8 cellular contexts compared by ENCODE assay signal in genomic region chr2:128317186-128317897, GRCh38. TPM values are rescaled to one million over a fixed set of nuclear protein-coding genes. Genes with fewer than 3 reads are reported as not detected.
DNase-seq lines count a peak whose midpoint lies in the region; ATAC-seq and TF ChIP-seq lines count a peak whose summit lies in the region.

No MANE protein-coding gene starts in this region.

- peaks cover 25% of the 10 kb centered on the region for H3K9me1 ChIP-seq in IMR-90 (ENCODE audit: insufficient read depth, low read length)

- DNase-seq in GM10266 (ENCODE audit: extremely low spot score) (peak; percentile 72), IMR-90 (no peak), fibroblast of the aortic adventitia (ENCODE audit: low read depth) (no peak), osteocyte (ENCODE audit: extremely low spot score, unreplicated experiment) (peak; percentile 81), AML-193 (lab: John Stamatoyannopoulos, UW) (no peak)
- peak; percentile 43 for DNase-seq in activated CD4-positive, alpha-beta T cell treated with anti-CD3 and anti-CD28 coated beads, Interleukin-2, amount 10 ng/mL, durations not matched to agents 7 days and 5 days

- H3K56ac ChIP-seq in IMR-90 (ENCODE audit: extremely low read depth, insufficient read depth, low read length) = peak overlapping the region; percentile 43

- CTCF ChIA-PET in IMR-90 (lab: Yijun Ruan, JAX) = interaction anchor here (0.8 to 1.2 kb wide), 3 partner anchors 10 to 138 kb away, joined by 3 to 5 read pairs (median 4); no protein-coding TSS in a partner anchor
- CTCF ChIA-PET in activated CD4-positive, alpha-beta T cell treated with anti-CD3 and anti-CD28 coated beads, Interleukin-2, amount 10 ng/mL, durations not matched to agents 7 days and 5 days (lab: Charles Lee) = no interaction called here

- peak overlapping the region; percentile 47; the same call in 1 of the 2 replicates for H3K18ac ChIP-seq in IMR-90 (ENCODE audit: low read depth, low read length)

- peak overlapping the region; percentile 92 for H2AK9ac ChIP-seq in IMR-90 (replicated peaks; ENCODE audit: low read depth, low read length, poor library complexity)

- H2BK15ac ChIP-seq in IMR-90 (ENCODE audit: low read depth, low read length) = no peak overlapping the region

- peak overlapping the region; percentile 31 for H2BK5ac ChIP-seq in IMR-90 (ENCODE audit: low read depth, low read length, poor library complexity, severe bottlenecking)

- H3K4me3 ChIP-seq in IMR-90 (ENCODE audit: insufficient read depth, low read depth, low read length) = peak overlapping the region; percentile 86
- peak overlapping the region; percentile 76 for H3K4me3 ChIP-seq in fibroblast of the aortic adventitia (ENCODE audit: low read depth, low read length)

- no peak overlapping the region for H2BK20ac ChIP-seq in IMR-90 (ENCODE audit: low read depth, low read length)

- H2BK120ac ChIP-seq in IMR-90 (ENCODE audit: low read depth, low read length) = peak overlapping the region; percentile 10; the same call in 1 of the 2 replicates

- POLR2A ChIA-PET in IMR-90 (lab: Charles Lee; ENCODE audit: unreplicated experiment) = interaction anchor here (0.6 kb wide), 1 partner anchor 15 kb away, joined by 5 read pairs; no protein-coding TSS in a partner anchor
- POLR2A ChIA-PET in activated CD4-positive, alpha-beta T cell treated with anti-CD3 and anti-CD28 coated beads, Interleukin-2, amount 10 ng/mL, durations not matched to agents 7 days and 5 days (lab: Charles Lee) = no interaction called here

- TF ChIP-seq RAD21 in IMR-90 (IDR thresholded peaks at IDR 0.05; ENCODE audit: low read length) = no peak

- H3K4me3 Mint-ChIP-seq in activated CD4-positive, alpha-beta T cell treated with anti-CD3 and anti-CD28 coated beads, Interleukin-2, amount 10 ng/mL, durations not matched to agents 7 days and 5 days = peak overlapping the region; percentile 83
- peak overlapping the region; percentile 87 for H3K4me3 Mint-ChIP-seq in osteocyte (ENCODE audit: unreplicated experiment)

- peaks cover 27% of the 10 kb centered on the region for H3K4me1 Mint-ChIP-seq in activated CD4-positive, alpha-beta T cell treated with anti-CD3 and anti-CD28 coated beads, Interleukin-2, amount 10 ng/mL, durations not matched to agents 7 days and 5 days
- H3K4me1 Mint-ChIP-seq in osteocyte (ENCODE audit: unreplicated experiment) = peaks cover 51% of the 10 kb centered on the region

- dilution Hi-C loops in IMR-90 (cut with HindIII; ENCODE audit: low sequenced_read_pairs, unreplicated experiment) = no loop called here

- TF ChIP-seq CTCF in GM10266 (IDR thresholded peaks at IDR 0.05; ENCODE audit: control insufficient read depth, insufficient read depth, low read depth, missing control alignments) (no peak), IMR-90 (conservative IDR thresholded peaks at IDR 0.05; ENCODE audit: low read depth, low read length) (no peak), fibroblast of the aortic adventitia (IDR thresholded peaks at IDR 0.05; ENCODE audit: insufficient read depth, low read length) (no peak), osteocyte (IDR thresholded peaks at IDR 0.05) (no peak)

- 0% methylated on average over 6 of the region's 34 CpGs; no CpG with 5 or more reads in 1 of the 2 experiments for WGBS in IMR-90 (ENCODE audit: extremely low coverage in 2 of 2, insufficient read length in 1 of 2), 2 experiments

- peak overlapping the region; percentile 44 for H3K4ac ChIP-seq in IMR-90 (ENCODE audit: low read depth, low read length)

- no peak overlapping the region; the same call in 1 of the 2 replicates for H4K5ac ChIP-seq in IMR-90 (ENCODE audit: low read depth, low read length)

- in situ Hi-C loops in IMR-90 (cut with MboI; ENCODE audit: low sequenced_read_pairs) = loop anchor here (25.0 kb wide), 1 partner anchor 430 kb away; the partner anchor contains the start of gene AMMECR1L

- peaks cover 29% of the 10 kb centered on the region for H3K4me1 ChIP-seq in IMR-90 (ENCODE audit: control insufficient read depth, insufficient read depth, low read length)

- ATAC-seq in GM21526 (IDR thresholded peaks at IDR 0.05; ENCODE audit: low FRiP score, unreplicated experiment) (peak; percentile 44), IMR-90 (ENCODE audit: low read depth) (no peak), GM18519 (IDR thresholded peaks at IDR 0.05; ENCODE audit: low FRiP score, unreplicated experiment) (no peak)

- intact Hi-C loops in IMR-90 (cut with micrococcal nuclease) = loop anchor here (10.0 kb wide), 1 partner anchor 253 kb away; no protein-coding TSS in a partner anchor

- H3K23ac ChIP-seq in IMR-90 (ENCODE audit: low read depth, low read length) = peak overlapping the region; percentile 67

- peak overlapping the region in 1 of 2 experiments; percentile 16; a peak in 1 of 4 replicates for H4K8ac ChIP-seq in IMR-90 (ENCODE audit: low read depth in 2 of 2, low read length in 2 of 2)

- H3K27ac Mint-ChIP-seq in activated CD4-positive, alpha-beta T cell treated with anti-CD3 and anti-CD28 coated beads, Interleukin-2, amount 10 ng/mL, durations not matched to agents 7 days and 5 days = no peak overlapping the region
- H3K27ac Mint-ChIP-seq in osteocyte (ENCODE audit: unreplicated experiment) = peak overlapping the region; percentile 54

- H3K27ac ChIP-seq in IMR-90 (ENCODE audit: insufficient read depth, low read length) = peak overlapping the region; percentile 63

- peaks cover 4 to 50% of the 10 kb centered on the region in 2 experiments; a peak in 3 of 4 replicates for H3K79me1 ChIP-seq in IMR-90 (ENCODE audit: low read depth in 1 of 2, low read length in 2 of 2)

- H4K91ac ChIP-seq in IMR-90 (ENCODE audit: insufficient read depth, low read depth, low read length) = peak overlapping the region; percentile 32; the same call in 1 of the 2 replicates

- H3K27me3 ChIP-seq in IMR-90 (ENCODE audit: control insufficient read depth, insufficient read depth, low read length) = no peaks in the 10 kb centered on the region

- H3K36me3 Mint-ChIP-seq in activated CD4-positive, alpha-beta T cell treated with anti-CD3 and anti-CD28 coated beads, Interleukin-2, amount 10 ng/mL, durations not matched to agents 7 days and 5 days (ENCODE audit: low read depth) = no peaks in the 10 kb centered on the region
- peaks cover 7% of the 10 kb centered on the region for H3K36me3 Mint-ChIP-seq in osteocyte (ENCODE audit: unreplicated experiment)

- H3K9me3 Mint-ChIP-seq in activated CD4-positive, alpha-beta T cell treated with anti-CD3 and anti-CD28 coated beads, Interleukin-2, amount 10 ng/mL, durations not matched to agents 7 days and 5 days = no peaks in the 10 kb centered on the region
- no peaks in the 10 kb centered on the region for H3K9me3 Mint-ChIP-seq in osteocyte (ENCODE audit: unreplicated experiment)

- peaks cover 55% of the 10 kb centered on the region for H4K20me1 ChIP-seq in IMR-90 (ENCODE audit: insufficient read depth, low read length)

- peaks cover 27% of the 10 kb centered on the region for H3K36me3 ChIP-seq in IMR-90 (ENCODE audit: control insufficient read depth, insufficient read depth, low read length)

- peak overlapping the region; percentile 52 for H2AK5ac ChIP-seq in IMR-90 (ENCODE audit: low read depth, low read length)

- peak overlapping the region; percentile 72 for H2AFZ ChIP-seq in IMR-90 (replicated peaks; ENCODE audit: low read length, poor library complexity)

- peaks cover 3% of the 10 kb centered on the region for H3K27me3 Mint-ChIP-seq in activated CD4-positive, alpha-beta T cell treated with anti-CD3 and anti-CD28 coated beads, Interleukin-2, amount 10 ng/mL, durations not matched to agents 7 days and 5 days
- no peaks in the 10 kb centered on the region for H3K27me3 Mint-ChIP-seq in osteocyte (ENCODE audit: unreplicated experiment)

- no peaks in the 10 kb centered on the region for H3K9me3 ChIP-seq in IMR-90 (ENCODE audit: control insufficient read depth, insufficient read depth, low read length)

- peak overlapping the region; percentile 76 for H3K4me2 ChIP-seq in IMR-90 (ENCODE audit: low read depth, low read length)

- BruUV-seq in IMR-90 (replicated peaks; lab: Mats Ljungman, UMichigan) = no TSS peak

- H3K14ac ChIP-seq in IMR-90 (replicated peaks; ENCODE audit: low read depth, low read length) = peak overlapping the region; percentile 81

- no peak for TF ChIP-seq POLR2A in IMR-90 (IDR thresholded peaks at IDR 0.05; ENCODE audit: low read depth, low read length)

- peak overlapping the region; percentile 80 for H3K9ac ChIP-seq in IMR-90 (ENCODE audit: low read depth, low read length)

TF ChIP-seq in IMR-90, 13 proteins besides CTCF, POLR2A, EP300 and RAD21:
- TF ChIP-seq NFE2L2 (IDR thresholded peaks at IDR 0.05; ENCODE audit: low read depth, low read length) = no peak
- 0 out of 2 replicates have a peak, but pooled peaks have one; percentile 12 for TF ChIP-seq MXI1 (IDR thresholded peaks at IDR 0.05; ENCODE audit: borderline replicate concordance, low read depth, low read length)
- TF ChIP-seq USF2 (IDR thresholded peaks at IDR 0.05; ENCODE audit: low read depth, low read length) = no peak
- no peak for TF ChIP-seq BHLHE40 (IDR thresholded peaks at IDR 0.05; ENCODE audit: low read depth, low read length)
- no peak for TF ChIP-seq MAZ (IDR thresholded peaks at IDR 0.05; ENCODE audit: borderline replicate concordance, low read depth, low read length)
- TF ChIP-seq RCOR1 (IDR thresholded peaks at IDR 0.05; ENCODE audit: insufficient replicate concordance, low read length) = no peak

RNA-seq across cellular contexts. Expression of gene HS6ST1, which starts 1.3 kb away (rescaled TPM):
- 29.7 and 29.9 TPM in 2 replicates for total RNA-seq in IMR-90 (2012; rRNA removed)
- 36.9 and 39.7 TPM in 2 replicates for polyA plus RNA-seq in IMR-90 (2012; rRNA removed)
- polyA plus RNA-seq in IMR-90 (2012; cell fraction: cytosol; rRNA removed) = 22.1 and 48.3 TPM in 2 replicates
- 21.0 and 34.4 TPM in 2 replicates for polyA plus RNA-seq in IMR-90 (2012; cell fraction: nucleus; rRNA removed; ENCODE audit: low replicate concordance)
- 1 to 10 TPM; 7.9 to 8.4 TPM for total RNA-seq in activated CD4-positive, alpha-beta T cell treated with anti-CD3 and anti-CD28 coated beads, Interleukin-2, amount 10 ng/mL, durations not matched to agents 7 days and 5 days
- 7.7 and 10.6 TPM in 2 replicates for total RNA-seq in fibroblast of the aortic adventitia (ENCODE audit: low replicate concordance)
- total RNA-seq in osteocyte = 42.6 and 43.0 TPM in 2 replicates

Comparison
In these comparisons a context has a peak if more than half of its experiments do, and no peak if none do; other contexts are left out.
1. DNase-seq: peak in GM10266 (single experiment), activated CD4-positive, alpha-beta T cell treated with anti-CD3 and anti-CD28 coated beads, Interleukin-2, amount 10 ng/mL, durations not matched to agents 7 days and 5 days (single experiment) and osteocyte (single experiment); none in IMR-90 (single experiment), fibroblast of the aortic adventitia (single experiment) and AML-193 (0 of 2).